ENCODE assay signal across 18 cellular contexts in genomic region chr2:129375587-129375986, GRCh38.
"Had no signal": no experiment of that assay in that cellular context is flagged by ENCODE, and none has a peak within 500 bp of the region (broad histone marks: within the 10 kb centered on the region; RNA-seq: fewer than 3 reads in every experiment).

No MANE protein-coding gene starts in this region.

- ATAC-seq: left lobe of liver; mucosa of descending colon; right cardiac atrium; stimulated activated memory B cell treated with anti-CD40 and anti-IgM and Interleukin-4, amounts not matched to agents 10 μg/mL and 1 μg/mL and 100 μg/mL, for 72 hours had no signal

- DNase-seq: central memory CD4-positive, alpha-beta T cell; colonic mucosa; effector memory CD4-positive, alpha-beta T cell; foreskin melanocyte; glutamatergic neuron; immature natural killer cell; mucosa of descending colon; naive B cell; right cardiac atrium; sigmoid colon; stimulated activated CD4-positive, alpha-beta T cell treated with anti-CD3 and anti-CD28 coated beads, Interleukin-2, amount 100 ng/mL, for 24 hours; stimulated activated CD4-positive, alpha-beta T cell treated with anti-CD3 and anti-CD28 coated beads, Interleukin-4, amount 100 ng/mL, for 4 hours had no signal

- H3K4me3 ChIP-seq: colonic mucosa, esophagus muscularis mucosa, lung, mucosa of descending colon, prostate gland, sigmoid colon, suprapubic skin had no signal
